8 cellular contexts compared by ENCODE assay signal in genomic region chr9:97013151-97014132, GRCh38.
DNase-seq lines count a peak whose midpoint lies in the region; ATAC-seq and TF ChIP-seq lines count a peak whose summit lies in the region.

No MANE protein-coding gene starts in this region.

- H3K27ac ChIP-seq in cingulate gyrus (ENCODE audit: low read depth, low read length) = peak overlapping the region; percentile 75

- peak; percentile 62 for TF ChIP-seq POLR2A in GM19099 (IDR thresholded peaks at IDR 0.05; ENCODE audit: extremely low read depth, insufficient read length, low read depth)

- ATAC-seq in HG03378 (IDR thresholded peaks at IDR 0.05; ENCODE audit: unreplicated experiment) = peak; percentile 70

- DNase-seq in AG20443 (ENCODE audit: low spot score) = peak; percentile 63
- DNase-seq in NCI-H510A (lab: John Stamatoyannopoulos, UW) = peak; percentile 29
- peak; percentile 64 to 73 for DNase-seq in activated CD4-positive, alpha-beta T cell treated with anti-CD3 and anti-CD28 coated beads for 4 hours
- DNase-seq in kidney tubule cell (ENCODE audit: low spot score) = peak; percentile 70
- peak; percentile 11 to 35 for DNase-seq in stimulated activated CD4-positive, alpha-beta T cell treated with anti-CD3 and anti-CD28 coated beads, Interleukin-1b, Interleukin-23, amount 100 ng/mL, for 1 hour (ENCODE audit: low read depth in 2 of 2)

Comparison
In these comparisons a context has a peak if more than half of its experiments do, and no peak if none do; other contexts are left out.
1. Peak in every context shown above with its lines: DNase-seq, ATAC-seq and H3K27ac ChIP-seq.